Comparison of ENCODE assay signal across 10 cellular contexts in genomic region chr1:193569696-193570269, GRCh38.
DNase-seq lines count a peak whose midpoint lies in the region; ATAC-seq and TF ChIP-seq lines count a peak whose summit lies in the region.
"Had no signal": no experiment of that assay in that cellular context is flagged by ENCODE, and none has a peak within 500 bp of the region (broad histone marks: within the 10 kb centered on the region; RNA-seq: fewer than 3 reads in every experiment).

No MANE protein-coding gene starts in this region.

- H3K9ac ChIP-seq in BLaER1, result no peak overlapping the region

- no peaks in the 10 kb centered on the region for H3K27me3 Mint-ChIP-seq in T-helper 1 cell treated with Interleukin-12 subunit alpha and Interleukin-12 subunit beta and Interleukin-4 antibody, amounts not matched to agents 30 μg/mL and 1 μg/mL, for 36 hours (ENCODE audit: low read depth)

- H3K27ac ChIP-seq in BLaER1, result no peak overlapping the region
- no peak overlapping the region for H3K27ac ChIP-seq in foreskin keratinocyte
- H3K27ac ChIP-seq: SK-N-MC, thoracic aorta had no signal

- H3K27me3 ChIP-seq in BLaER1 (no peaks in the 10 kb centered on the region), foreskin keratinocyte (no peaks in the 10 kb centered on the region)

- H3K4me1 ChIP-seq in BLaER1, result peaks cover 8% of the 10 kb centered on the region
- no peaks in the 10 kb centered on the region for H3K4me1 ChIP-seq in foreskin keratinocyte

- DNase-seq in foreskin keratinocyte (peak; percentile 69 to 88), NOMO-1 treated with dmso at 0.1 percent for 144 hours (lab: John Stamatoyannopoulos, UW; ENCODE audit: unreplicated experiment) (no peak), NCI-H1417 treated with DMSO at 0.1 percent for 48 hours (lab: John Stamatoyannopoulos, UW) (no peak), NCI-H146 (lab: John Stamatoyannopoulos, UW) (no peak)
- DNase-seq in activated effector memory CD4-positive, alpha-beta T cell treated with Interleukin-2 at 50 U/mL for 16 hours, result no peak

- H3K36me3 ChIP-seq in BLaER1, result no peaks in the 10 kb centered on the region
- H3K36me3 ChIP-seq: thoracic aorta had no signal

- no peak overlapping the region for H3K4me3 ChIP-seq in BLaER1
- H3K4me3 ChIP-seq: SK-N-MC, thoracic aorta had no signal

- H3K4me2 ChIP-seq in BLaER1, result peak overlapping the region; percentile 44; the same call in 1 of the 2 replicates

- H3K4me1 Mint-ChIP-seq in T-helper 1 cell treated with Interleukin-12 subunit alpha and Interleukin-12 subunit beta and Interleukin-4 antibody, amounts not matched to agents 30 μg/mL and 1 μg/mL, for 36 hours (ENCODE audit: low read depth), result peaks cover 20% of the 10 kb centered on the region

- H3K27ac Mint-ChIP-seq in T-helper 1 cell treated with Interleukin-12 subunit alpha and Interleukin-12 subunit beta and Interleukin-4 antibody, amounts not matched to agents 30 μg/mL and 1 μg/mL, for 36 hours, result peak overlapping the region; percentile 91

- H3K4me3 Mint-ChIP-seq in T-helper 1 cell treated with Interleukin-12 subunit alpha and Interleukin-12 subunit beta and Interleukin-4 antibody, amounts not matched to agents 30 μg/mL and 1 μg/mL, for 36 hours, result peak overlapping the region; percentile 60

- H4K20me1 ChIP-seq in BLaER1, result no peaks in the 10 kb centered on the region

- no peak for TF ChIP-seq CTCF in foreskin keratinocyte (conservative IDR thresholded peaks at IDR 0.05)

- no peaks in the 10 kb centered on the region for H3K9me3 ChIP-seq in BLaER1
- H3K9me3 ChIP-seq: thoracic aorta had no signal

- ATAC-seq in GM21529 (IDR thresholded peaks at IDR 0.05; ENCODE audit: unreplicated experiment), result peak; percentile 68
- ATAC-seq in foreskin keratinocyte, result peak; percentile 91

- H3K9me3 Mint-ChIP-seq in T-helper 1 cell treated with Interleukin-12 subunit alpha and Interleukin-12 subunit beta and Interleukin-4 antibody, amounts not matched to agents 30 μg/mL and 1 μg/mL, for 36 hours, result peaks cover 41% of the 10 kb centered on the region

- H3K36me3 Mint-ChIP-seq in T-helper 1 cell treated with Interleukin-12 subunit alpha and Interleukin-12 subunit beta and Interleukin-4 antibody, amounts not matched to agents 30 μg/mL and 1 μg/mL, for 36 hours (ENCODE audit: low read depth), result peaks cover 31% of the 10 kb centered on the region

Comparison
In these comparisons a context has a peak if more than half of its experiments do, and no peak if none do; other contexts are left out.
1. DNase-seq: peak in foreskin keratinocyte (2 of 2); none in NOMO-1 treated with dmso at 0.1 percent for 144 hours (single experiment), NCI-H1417 treated with DMSO at 0.1 percent for 48 hours (single experiment), NCI-H146 (single experiment) and activated effector memory CD4-positive, alpha-beta T cell treated with Interleukin-2 at 50 U/mL for 16 hours (single experiment).